8 cellular contexts compared by ENCODE assay signal in genomic region chr16:19884021-19884485, GRCh38. TPM values are rescaled to one million over a fixed set of nuclear protein-coding genes. Genes with fewer than 3 reads are reported as not detected.
DNase-seq lines count a peak whose midpoint lies in the region; ATAC-seq and TF ChIP-seq lines count a peak whose summit lies in the region.

No MANE protein-coding gene starts in this region.

- H3K4me1 Mint-ChIP-seq in WTC11 = peaks cover 47% of the 10 kb centered on the region

- DNase-seq in HFF-Myc (ENCODE audit: extremely low read depth, low read depth) = no peak
- DNase-seq in WTC11 (ENCODE audit: low spot score) = peak; percentile 43
- DNase-seq in heart left ventricle = peak; percentile 38 to 68 (median 46)
- no peak for DNase-seq in HuH-7 (ENCODE audit: low spot score)
- no peak for DNase-seq in Ammon's horn (ENCODE audit: low spot score)
- no peak for DNase-seq in epidermal melanocyte (ENCODE audit: insufficient read length, low spot score)
- DNase-seq in activated naive CD4-positive, alpha-beta T cell treated with anti-CD3 and anti-CD28 coated beads, Interleukin-2, amount 50 U/mL, for 72 hours (ENCODE audit: low spot score in 2 of 2) = no peak

- peak overlapping the region; percentile 81 for H3K4me3 Mint-ChIP-seq in WTC11

- WGBS in heart left ventricle, 4 donors = 0 to 2% (median 1%) methylated on average over 12 to 23 of the region's 23 CpGs

- TF ChIP-seq POLR2A in heart left ventricle (IDR thresholded peaks at IDR 0.05) = no peak

- CTCF ChIA-PET in WTC11 (lab: Charles Lee) = interaction anchor here (0.6 to 1.6 kb wide), 9 partner anchors 22 to 417 kb away, joined by 3 to 10 read pairs (median 3); partner anchors contain the start of gene VPS35L

- no peaks in the 10 kb centered on the region for H3K9me3 Mint-ChIP-seq in WTC11
- no peaks in the 10 kb centered on the region for H3K9me3 Mint-ChIP-seq in activated naive CD4-positive, alpha-beta T cell treated with anti-CD3 and anti-CD28 coated beads, Interleukin-2, amount 50 U/mL, for 72 hours

- peak overlapping the region; percentile 72 to 96 (median 91) for H3K27ac ChIP-seq in heart left ventricle
- H3K27ac ChIP-seq in rectal smooth muscle tissue (ENCODE audit: low read depth, low read length) = no peak overlapping the region

- H3K4me1 ChIP-seq in heart left ventricle (peaks cover 0 to 55% (median 29%) of the 10 kb centered on the region in 12 donors), rectal smooth muscle tissue (ENCODE audit: control insufficient read depth, insufficient read depth, low read length) (peaks cover 8% of the 10 kb centered on the region)

- H3K36me3 Mint-ChIP-seq in WTC11 = peaks cover 9% of the 10 kb centered on the region
- no peaks in the 10 kb centered on the region for H3K36me3 Mint-ChIP-seq in activated naive CD4-positive, alpha-beta T cell treated with anti-CD3 and anti-CD28 coated beads, Interleukin-2, amount 50 U/mL, for 72 hours

- intact Hi-C loops in heart left ventricle (cut with DNase I) = loop anchor here in 9 of 10 donors (2.0 to 10.0 kb wide), 11 partner anchors 42 to 325 kb away; partner anchors contain the start of genes IQCK (in 6 of the 9) and KNOP1 (in 6 of the 9)

- TF ChIP-seq CTCF in HFF-Myc (IDR thresholded peaks at IDR 0.05; ENCODE audit: low read depth, low read length, missing control alignments) (no peak), WTC11 (IDR thresholded peaks at IDR 0.05) (no peak), heart left ventricle (IDR thresholded peaks at IDR 0.05) (peak in 1 of 12 donors; percentile 6)

- no peak overlapping the region for H3K27ac Mint-ChIP-seq in WTC11
- no peak overlapping the region for H3K27ac Mint-ChIP-seq in activated naive CD4-positive, alpha-beta T cell treated with anti-CD3 and anti-CD28 coated beads, Interleukin-2, amount 50 U/mL, for 72 hours

- H3K9ac ChIP-seq in rectal smooth muscle tissue (ENCODE audit: low read length) = no peak overlapping the region

- POLR2A ChIA-PET in WTC11 (lab: Charles Lee) = interaction anchor here (0.8 to 1.7 kb wide), 2 partner anchors 13 to 22 kb away, joined by 3 to 5 read pairs; no protein-coding TSS in a partner anchor

- no peaks in the 10 kb centered on the region for H3K9me3 ChIP-seq in heart left ventricle

- H3K36me3 ChIP-seq in heart left ventricle = peaks cover 0 to 23% (median 0%) of the 10 kb centered on the region in 9 donors
- H3K36me3 ChIP-seq in rectal smooth muscle tissue (ENCODE audit: control insufficient read depth, insufficient read depth, low read length) = no peaks in the 10 kb centered on the region

- H3K4me3 ChIP-seq in HFF-Myc (replicated peaks; ENCODE audit: low read depth, low read length) = peak overlapping the region; percentile 47
- H3K4me3 ChIP-seq in heart left ventricle = peak overlapping the region; percentile 73 to 100 (median 90)
- peak overlapping the region; percentile 69 for H3K4me3 ChIP-seq in rectal smooth muscle tissue (ENCODE audit: low read length)

- H3K27me3 Mint-ChIP-seq in WTC11 (ENCODE audit: low read depth) = peaks cover 19% of the 10 kb centered on the region

- peaks cover 0 to 24% (median 0%) of the 10 kb centered on the region in 9 donors for H3K27me3 ChIP-seq in heart left ventricle
- H3K27me3 ChIP-seq in rectal smooth muscle tissue (ENCODE audit: control insufficient read depth, insufficient read depth, low read length) = peaks cover 11% of the 10 kb centered on the region

- peak; percentile 1; the same call in 1 of the 2 replicates for ATAC-seq in WTC11
- peak in 3 of 4 donors; percentile 20 to 27 (median 26) for ATAC-seq in heart left ventricle
- no peak for ATAC-seq in activated naive CD4-positive, alpha-beta T cell treated with anti-CD3 and anti-CD28 coated beads, Interleukin-2, amount 50 U/mL, for 72 hours

TF ChIP-seq in WTC11, 78 proteins besides CTCF, POLR2A, EP300 and RAD21:
- TF ChIP-seq ZNF263 (CRISPR knock-in tag; IDR thresholded peaks at IDR 0.05; ENCODE audit: low read depth) (no peak), PRRX2 (CRISPR knock-in tag; IDR thresholded peaks at IDR 0.05) (no peak), NFYB (CRISPR knock-in tag; conservative IDR thresholded peaks at IDR 0.05; ENCODE audit: low read depth) (no peak), AR (CRISPR knock-in tag; IDR thresholded peaks at IDR 0.05) (no peak), NR3C1 (CRISPR knock-in tag; conservative IDR thresholded peaks at IDR 0.05; ENCODE audit: low read depth) (no peak), FOXP1 (CRISPR knock-in tag; IDR thresholded peaks at IDR 0.05; ENCODE audit: borderline replicate concordance) (no peak), ATF6 (CRISPR knock-in tag; IDR thresholded peaks at IDR 0.05) (no peak), E2F1 (CRISPR knock-in tag; IDR thresholded peaks at IDR 0.05) (no peak)

RNA-seq across cellular contexts. Expression of gene GPRC5B, which starts 0.6 kb away (rescaled TPM):
- total RNA-seq in WTC11 (2021) = 104 to 107 TPM (median 105 TPM) in 3 replicates
- 100 to 1,000 TPM in 1 of 9 donors, 10 to 100 TPM in 8; 54.7 to 104 (median 77.9) TPM for total RNA-seq in heart left ventricle
- polyA plus RNA-seq in heart left ventricle = 10 to 100 TPM; 43.0 to 97.5 TPM
- under 1 TPM; 0.37 to 0.59 TPM for total RNA-seq in activated naive CD4-positive, alpha-beta T cell treated with anti-CD3 and anti-CD28 coated beads, Interleukin-2, amount 50 U/mL, for 72 hours

Comparison
In these comparisons a context has a peak if more than half of its experiments do, and no peak if none do; other contexts are left out.
1. DNase-seq: peak in WTC11 (single experiment) and heart left ventricle (5 of 5); none in HFF-Myc (single experiment), HuH-7 (single experiment), Ammon's horn (single experiment), epidermal melanocyte (single experiment) and activated naive CD4-positive, alpha-beta T cell treated with anti-CD3 and anti-CD28 coated beads, Interleukin-2, amount 50 U/mL, for 72 hours (0 of 2).
2. ATAC-seq: peak in WTC11 (single experiment) and heart left ventricle (3 of 4); none in activated naive CD4-positive, alpha-beta T cell treated with anti-CD3 and anti-CD28 coated beads, Interleukin-2, amount 50 U/mL, for 72 hours (0 of 2).
3. RNA of gene GPRC5B, which starts 0.6 kb away (total RNA-seq): 104 to 107 TPM in WTC11 and 54.7 to 104 TPM in heart left ventricle; 0.37 to 0.59 TPM in activated naive CD4-positive, alpha-beta T cell treated with anti-CD3 and anti-CD28 coated beads, Interleukin-2, amount 50 U/mL, for 72 hours; every median in the first group is over 10 times any median in the second.
4. Peak in every context shown above with its lines, with median percentiles within 50 percentile points of each other: H3K4me3 ChIP-seq.